In the genomic region with DNA sequence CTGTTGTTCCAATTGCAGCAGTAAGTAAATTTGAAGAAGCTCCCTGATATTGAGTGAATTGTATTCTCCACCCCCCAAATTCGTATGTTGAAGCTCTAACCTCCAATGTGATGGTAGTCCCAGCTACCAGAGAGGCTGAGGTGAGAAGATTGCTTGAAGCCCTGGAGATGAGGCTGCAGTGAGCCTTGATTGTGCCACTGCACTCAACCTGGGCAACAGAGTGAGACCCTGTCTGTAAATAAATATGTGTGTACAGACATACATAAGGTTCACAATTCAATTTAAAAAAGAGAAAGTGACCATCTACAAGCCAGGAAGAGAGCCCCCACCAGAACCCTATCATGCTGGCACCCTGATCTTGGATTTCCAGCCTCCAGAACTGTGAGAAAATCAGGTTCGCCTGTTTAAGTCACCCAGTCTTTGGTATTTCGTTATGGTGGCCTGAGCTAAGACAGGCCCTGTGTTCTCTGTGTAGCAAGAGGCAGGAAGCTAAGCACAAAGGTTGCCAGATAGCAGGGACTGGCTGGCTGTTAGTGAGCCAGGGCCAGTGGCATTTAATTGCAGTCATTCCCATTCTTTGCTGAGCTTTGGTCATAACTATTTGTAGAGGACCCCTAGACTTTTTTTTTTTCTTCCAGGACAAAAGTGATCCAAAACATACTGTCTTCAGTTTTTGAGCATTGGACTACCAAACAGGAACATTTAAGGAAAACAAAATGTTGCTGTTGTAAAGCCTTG, we compare ENCODE assay signal across 20 cellular contexts. TPM values are rescaled to one million over a fixed set of nuclear protein-coding genes. Genes with fewer than 3 reads are reported as not detected.
DNase-seq lines count a peak whose midpoint lies in the region; ATAC-seq and TF ChIP-seq lines count a peak whose summit lies in the region.
"Had no signal": no experiment of that assay in that cellular context is flagged by ENCODE, and none has a peak within 500 bp of the region (broad histone marks: within the 10 kb centered on the region; RNA-seq: fewer than 3 reads in every experiment).

No MANE protein-coding gene starts in this region.

- H3K4me3 ChIP-seq in AG10803 (ENCODE audit: low read length), result no peak overlapping the region
- no peak overlapping the region for H3K4me3 ChIP-seq in endodermal cell (ENCODE audit: low read length)
- H3K4me3 ChIP-seq in left lung, result no peak overlapping the region
- no peak overlapping the region for H3K4me3 ChIP-seq in SJCRH30

- DNase-seq in AG10803 (ENCODE audit: low read depth) (peak; percentile 52), H4 (ENCODE audit: low spot score) (peak; percentile 67), endodermal cell (no peak), left lung (no peak), posterior vena cava (ENCODE audit: low spot score) (no peak), foreskin melanocyte (no peak), SJCRH30 (no peak)
- DNase-seq: brain microvascular endothelial cell; CD4-positive, alpha-beta memory T cell; DMS153; foreskin keratinocyte; left colon; NCI-H1436; NCI-H2171 treated with DMSO at 0.1 percent for 48 hours; substantia nigra; T-helper 9 cell had no signal

- H3K9me3 Mint-ChIP-seq in endodermal cell, result no peaks in the 10 kb centered on the region

- H3K9me3 ChIP-seq in endodermal cell (ENCODE audit: control insufficient read depth, low read length) (no peaks in the 10 kb centered on the region), left lung (no peaks in the 10 kb centered on the region), SJCRH30 (replicated peaks) (peaks cover 5% of the 10 kb centered on the region)
- H3K9me3 ChIP-seq: neutrophil had no signal

- peaks cover 35% of the 10 kb centered on the region for H3K4me1 ChIP-seq in endodermal cell (ENCODE audit: control insufficient read depth, insufficient read depth, low read length)
- no peaks in the 10 kb centered on the region for H3K4me1 ChIP-seq in left lung
- peaks cover 8% of the 10 kb centered on the region for H3K4me1 ChIP-seq in SJCRH30
- H3K4me1 ChIP-seq: foreskin keratinocyte had no signal

- intact Hi-C loops in left lung (cut with DNase I), result no loop called here
- intact Hi-C loops in posterior vena cava (cut with DNase I), result no loop called here

- H3K27me3 Mint-ChIP-seq in endodermal cell (ENCODE audit: insufficient read depth), result no peaks in the 10 kb centered on the region
- H3K27me3 Mint-ChIP-seq: activated naive CD8-positive, alpha-beta T cell; CD4-positive, alpha-beta memory T cell had no signal

- peaks cover 83% of the 10 kb centered on the region for H3K4me1 Mint-ChIP-seq in endodermal cell
- H3K4me1 Mint-ChIP-seq: CD4-positive, alpha-beta memory T cell had no signal

- TF ChIP-seq CTCF in AG10803 (conservative IDR thresholded peaks at IDR 0.05; ENCODE audit: low read length), result no peak
- no peak for TF ChIP-seq CTCF in endodermal cell (conservative IDR thresholded peaks at IDR 0.05)
- no peak for TF ChIP-seq CTCF in left lung (IDR thresholded peaks at IDR 0.05)

- H3K27me3 ChIP-seq in endodermal cell (ENCODE audit: control insufficient read depth, insufficient read depth, low read length, poor library complexity, severe bottlenecking) (no peaks in the 10 kb centered on the region), left lung (no peaks in the 10 kb centered on the region), SJCRH30 (no peaks in the 10 kb centered on the region)
- H3K27me3 ChIP-seq: brain microvascular endothelial cell, foreskin keratinocyte, neutrophil had no signal

- H3K27ac ChIP-seq in endodermal cell (ENCODE audit: low read depth, low read length) (peak overlapping the region; percentile 25), left lung (no peak overlapping the region), SJCRH30 (no peak overlapping the region)
- H3K27ac ChIP-seq: brain microvascular endothelial cell, foreskin keratinocyte, neutrophil had no signal

- no peaks in the 10 kb centered on the region for H3K36me3 Mint-ChIP-seq in endodermal cell (ENCODE audit: low read depth)
- H3K36me3 Mint-ChIP-seq: activated naive CD8-positive, alpha-beta T cell; CD4-positive, alpha-beta memory T cell had no signal

- H3K27ac Mint-ChIP-seq in endodermal cell, result peak overlapping the region; percentile 93
- H3K27ac Mint-ChIP-seq: activated naive CD8-positive, alpha-beta T cell; CD4-positive, alpha-beta memory T cell had no signal

- 43 to 73% methylated on average over 2 to 3 of the region's 3 CpGs for WGBS in endodermal cell (ENCODE audit: insufficient coverage in 1 of 2, insufficient read length in 1 of 2), 2 experiments

- ATAC-seq in left lung (peak; percentile 18), HG03432 (IDR thresholded peaks at IDR 0.05; ENCODE audit: unreplicated experiment) (no peak)
- ATAC-seq: activated CD4-positive, CD25-positive, alpha-beta regulatory T cell treated with anti-CD3 and anti-CD28 coated beads, Interleukin-2, amount 50 U/mL, for 24 hours; foreskin keratinocyte; left colon had no signal

- peak overlapping the region; percentile 16 for H3K9ac ChIP-seq in endodermal cell (ENCODE audit: extremely low read depth, low read length, poor library complexity, severe bottlenecking)

- H3K36me3 ChIP-seq in endodermal cell (ENCODE audit: control insufficient read depth, insufficient read depth, low read length) (no peaks in the 10 kb centered on the region), left lung (no peaks in the 10 kb centered on the region), SJCRH30 (no peaks in the 10 kb centered on the region)
- H3K36me3 ChIP-seq: brain microvascular endothelial cell, neutrophil had no signal

- peak overlapping the region; percentile 20 for H3K4me3 Mint-ChIP-seq in endodermal cell
- H3K4me3 Mint-ChIP-seq: activated naive CD8-positive, alpha-beta T cell; CD4-positive, alpha-beta memory T cell had no signal

RNA-seq across cellular contexts. Expression of gene AUTS2, which starts 45.6 kb away (rescaled TPM):
- 4.1 and 4.7 TPM in 2 replicates for total RNA-seq in H4 (2014; rRNA removed; shearing (Covaris generic))
- total RNA-seq in endodermal cell, result 100 to 1,000 TPM in 1 of 2 donors, 10 to 100 TPM in 1; 76.8 to 106 TPM
- polyA plus RNA-seq in endodermal cell (2013, experiment 1 of 2), result 120 TPM
- polyA plus RNA-seq in endodermal cell (2013, experiment 2 of 2), result 103 TPM
- total RNA-seq in left lung, result 10 to 100 TPM; 40.4 to 54.3 TPM
- 10 to 100 TPM; 43.4 to 52.9 TPM for total RNA-seq in posterior vena cava
- total RNA-seq in SJCRH30 (2014; rRNA removed; shearing (Covaris generic)), result 21.9 and 30.1 TPM in 2 replicates

Comparison
In these comparisons a context has a peak if more than half of its experiments do, and no peak if none do; other contexts are left out.
1. DNase-seq: peak in AG10803 (single experiment) and H4 (single experiment); none in endodermal cell (single experiment), left lung (0 of 2), posterior vena cava (single experiment), foreskin melanocyte (single experiment) and SJCRH30 (0 of 2).